26 cellular contexts compared by ENCODE assay signal in the genomic region with DNA sequence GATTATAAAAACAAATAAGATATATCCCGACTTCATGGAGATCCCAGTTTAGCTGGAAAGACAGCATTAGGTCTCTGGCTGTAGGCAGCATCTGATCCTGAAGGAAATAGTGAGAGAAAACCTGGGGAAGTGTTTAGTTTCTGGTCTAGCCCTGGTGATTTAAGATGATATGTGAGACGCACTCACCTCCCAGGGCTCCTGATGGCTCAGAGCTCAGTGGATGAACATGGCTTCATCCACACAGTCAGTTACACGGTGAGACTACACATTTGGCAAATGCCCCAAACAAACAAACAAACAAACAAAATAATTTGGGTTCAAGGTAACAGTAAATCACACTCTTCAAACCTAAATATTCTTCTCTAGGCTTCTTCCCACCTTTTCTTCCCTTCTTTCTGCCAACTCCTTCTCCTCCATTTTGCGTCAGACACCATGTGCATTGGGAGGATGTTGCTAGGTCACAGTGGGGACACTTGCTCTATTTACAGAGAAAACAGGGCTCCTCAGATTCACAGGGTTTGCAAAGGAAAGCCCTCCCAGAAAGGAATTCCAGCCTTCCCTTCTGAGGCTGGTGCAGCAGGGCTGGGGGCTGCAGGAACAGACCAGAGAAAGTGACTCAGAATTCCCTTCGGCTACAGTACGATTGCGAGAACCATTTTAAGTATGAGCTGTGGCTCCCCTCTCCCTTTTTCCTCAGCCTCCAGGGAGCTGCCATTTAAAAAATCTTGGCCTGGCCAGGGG. TPM values are rescaled to one million over a fixed set of nuclear protein-coding genes. Genes with fewer than 3 reads are reported as not detected.
DNase-seq lines count a peak whose midpoint lies in the region; ATAC-seq, FAIRE-seq and TF ChIP-seq lines count a peak whose summit lies in the region.
"Had no signal": no experiment of that assay in that cellular context is flagged by ENCODE, and none has a peak within 500 bp of the region (broad histone marks: within the 10 kb centered on the region; RNA-seq: fewer than 3 reads in every experiment).

No MANE protein-coding gene starts in this region.

- H3K4me3 ChIP-seq in brain microvascular endothelial cell (ENCODE audit: low read depth, low read length): peak overlapping the region; percentile 48
- no peak overlapping the region for H3K4me3 ChIP-seq in pancreas
- H3K4me3 ChIP-seq in coronary artery: no peak overlapping the region
- H3K4me3 ChIP-seq: GM12878, heart right ventricle, tibial nerve had no signal

- H3K4me1 ChIP-seq in pancreas: no peaks in the 10 kb centered on the region
- H3K4me1 ChIP-seq: heart right ventricle, tibial nerve had no signal

- in situ Hi-C loops in brain microvascular endothelial cell (cut with HindIII; ENCODE audit: low pct_ligation_motif_present, low sequenced_read_pairs): no loop called here

- peaks cover 7% of the 10 kb centered on the region for H3K27me3 Mint-ChIP-seq in nephron (ENCODE audit: low read depth)

- no peaks in the 10 kb centered on the region for H3K9me3 ChIP-seq in pancreas
- H3K9me3 ChIP-seq: heart right ventricle, tibial nerve had no signal

- ATAC-seq in pancreas: no peak
- ATAC-seq: GM12878, heart right ventricle, left lobe of liver, natural killer cell had no signal

- H3K9me3 Mint-ChIP-seq in nephron: no peaks in the 10 kb centered on the region
- H3K9me3 Mint-ChIP-seq: activated naive CD4-positive, alpha-beta T cell treated with anti-CD3 and anti-CD28 coated beads, Interleukin-2, amount 50 U/mL, for 24 hours; natural killer cell had no signal

- H3K4me1 Mint-ChIP-seq in nephron: peaks cover 6% of the 10 kb centered on the region
- H3K4me1 Mint-ChIP-seq: activated naive CD4-positive, alpha-beta T cell treated with anti-CD3 and anti-CD28 coated beads, Interleukin-2, amount 50 U/mL, for 24 hours; CD4-positive, alpha-beta memory T cell; natural killer cell had no signal

- DNase-seq in HT1080 (ENCODE audit: low read depth) (peak; percentile 17), brain microvascular endothelial cell (peak; percentile 78), pancreas (no peak), RPMI8226 (no peak), glomerular visceral epithelial cell (ENCODE audit: extremely low spot score) (no peak), coronary artery (ENCODE audit: low spot score) (no peak)
- DNase-seq: activated CD4-positive, alpha-beta T cell treated with anti-CD3 and anti-CD28 coated beads, Interleukin-2, amount 50 U/mL, for 48 hours; activated CD8-positive, alpha-beta memory T cell treated with anti-CD3 and anti-CD28 coated beads, Interleukin-2, amount 50 U/mL, for 4 hours; AML-193; aorta; CD4-positive, alpha-beta memory T cell; heart right ventricle; KG1; natural killer cell; NCI-H146; OCI-M1; Right ventricle myocardium superior; stimulated activated CD8-positive, alpha-beta memory T cell treated with anti-CD3 and anti-CD28 coated beads, Interleukin-4, amount 100 ng/mL, for 48 hours; SW 1271 had no signal

- no peaks in the 10 kb centered on the region for H3K27me3 ChIP-seq in brain microvascular endothelial cell (replicated peaks)
- no peaks in the 10 kb centered on the region for H3K27me3 ChIP-seq in pancreas
- H3K27me3 ChIP-seq: tibial nerve had no signal

- no peak for FAIRE-seq in pancreas (lab: Jason Lieb, UNC)
- FAIRE-seq: GM12878, H54 had no signal

- no peaks in the 10 kb centered on the region for H3K36me3 Mint-ChIP-seq in nephron (ENCODE audit: low read depth)
- H3K36me3 Mint-ChIP-seq: activated naive CD4-positive, alpha-beta T cell treated with anti-CD3 and anti-CD28 coated beads, Interleukin-2, amount 50 U/mL, for 24 hours; CD4-positive, alpha-beta memory T cell; natural killer cell had no signal

- intact Hi-C loops in pancreas (cut with DNase I): no loop called here

- TF ChIP-seq CTCF in brain microvascular endothelial cell (IDR thresholded peaks at IDR 0.05; ENCODE audit: low read depth, low read length, missing control alignments) (no peak), nephron (IDR thresholded peaks at IDR 0.05; ENCODE audit: unreplicated experiment in 3 of 3) (no peak), pancreas (IDR thresholded peaks at IDR 0.05) (no peak), coronary artery (IDR thresholded peaks at IDR 0.05) (no peak)

- H3K36me3 ChIP-seq in brain microvascular endothelial cell (replicated peaks) (no peaks in the 10 kb centered on the region), pancreas (no peaks in the 10 kb centered on the region)
- H3K36me3 ChIP-seq: heart right ventricle, tibial nerve had no signal

- peak overlapping the region in 1 of 3 experiments; percentile 39 for H3K4me3 Mint-ChIP-seq in nephron
- H3K4me3 Mint-ChIP-seq: activated naive CD4-positive, alpha-beta T cell treated with anti-CD3 and anti-CD28 coated beads, Interleukin-2, amount 50 U/mL, for 24 hours; CD4-positive, alpha-beta memory T cell; natural killer cell had no signal

- WGBS in pancreas, 2 donors: 54 to 65% methylated on average over 7 of the region's 7 CpGs

- peak overlapping the region; percentile 95 for H3K27ac ChIP-seq in brain microvascular endothelial cell
- H3K27ac ChIP-seq in pancreas: no peak overlapping the region
- no peak overlapping the region for H3K27ac ChIP-seq in coronary artery
- H3K27ac ChIP-seq: epithelial cell of prostate, heart right ventricle, tibial nerve had no signal

- peak overlapping the region in 2 of 3 experiments; percentile 2 to 67 for H3K27ac Mint-ChIP-seq in nephron
- H3K27ac Mint-ChIP-seq: activated naive CD4-positive, alpha-beta T cell treated with anti-CD3 and anti-CD28 coated beads, Interleukin-2, amount 50 U/mL, for 24 hours; natural killer cell had no signal

RNA-seq across cellular contexts. Expression of a gene that starts 59.6 kb away (rescaled TPM):
- not detected in 2 replicates for total RNA-seq in HT1080 (2014; rRNA removed; shearing (Covaris generic))
- 0.23 and 0.28 TPM in 2 replicates for polyA plus RNA-seq in HT1080 (2015; cell fraction: cytosol; rRNA removed)
- 1.2 TPM in 2 replicates for polyA plus RNA-seq in HT1080 (2015; cell fraction: nucleus; rRNA removed)
- total RNA-seq in pancreas: 1 to 10 TPM; 1.1 to 2.4 (median 1.7) TPM
- polyA plus RNA-seq in pancreas: 1 to 10 TPM; 2.8 to 3.0 TPM
- polyA plus RNA-seq: CD4-positive, alpha-beta memory T cell had no signal

Comparison
In these comparisons a context has a peak if more than half of its experiments do, and no peak if none do; other contexts are left out.
1. DNase-seq: peak in HT1080 (single experiment) and brain microvascular endothelial cell (single experiment); none in pancreas (0 of 6), RPMI8226 (single experiment), glomerular visceral epithelial cell (single experiment) and coronary artery (single experiment).